ENCODE assay signal across 9 cellular contexts in the genomic region with DNA sequence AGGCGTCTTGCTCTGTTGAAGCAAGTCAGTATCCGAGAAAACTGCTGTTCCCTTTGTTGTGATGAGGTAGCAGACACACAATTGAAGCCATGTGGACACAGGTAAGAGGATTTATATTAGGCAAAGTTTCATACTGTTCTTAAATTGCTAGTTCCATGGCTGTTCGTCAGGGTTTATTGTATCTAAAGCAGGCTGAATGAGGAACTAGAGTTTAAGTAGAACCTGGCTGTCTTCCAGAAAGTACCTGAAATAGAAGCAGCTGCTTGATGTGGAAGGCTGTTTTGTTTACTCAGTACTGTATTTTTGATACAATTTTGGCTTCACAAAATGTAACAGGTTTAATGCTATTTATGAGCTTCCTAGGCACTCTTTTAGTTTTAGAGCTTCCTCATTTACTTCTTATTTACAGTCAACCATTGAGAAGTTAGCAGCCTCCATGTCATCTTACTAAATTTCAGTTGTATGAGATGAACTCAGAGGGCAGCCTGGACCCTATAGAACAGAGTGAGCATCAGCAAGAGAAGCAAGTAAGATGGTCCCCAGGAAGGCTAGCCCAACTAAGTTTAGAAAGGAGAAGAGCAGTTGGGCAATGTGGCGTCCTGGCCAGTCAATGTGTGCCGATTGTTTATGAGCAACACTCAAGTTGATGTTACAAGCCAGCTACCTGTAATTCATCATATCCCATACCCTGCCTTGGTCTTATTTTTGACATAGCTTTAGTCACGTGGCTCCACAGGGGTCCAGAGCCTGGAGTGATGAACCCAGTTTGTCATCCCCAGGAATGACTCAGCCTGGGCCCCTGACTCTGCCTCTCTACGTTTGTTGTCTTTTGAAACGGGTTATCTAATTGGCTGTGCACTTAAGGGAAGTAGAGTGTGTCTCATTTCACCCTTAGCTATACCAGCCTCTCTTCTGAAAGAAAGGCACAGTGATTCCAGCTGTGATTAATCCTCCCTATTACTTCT. TPM values are rescaled to one million over a fixed set of nuclear protein-coding genes. Genes with fewer than 3 reads are reported as not detected.
DNase-seq lines count a peak whose midpoint lies in the region; ATAC-seq and TF ChIP-seq lines count a peak whose summit lies in the region.
"Had no signal": no experiment of that assay in that cellular context is flagged by ENCODE, and none has a peak within 500 bp of the region (broad histone marks: within the 10 kb centered on the region; RNA-seq: fewer than 3 reads in every experiment).

No MANE protein-coding gene starts in this region.

- H3K4me1 ChIP-seq in right atrium auricular region = no peaks in the 10 kb centered on the region
- H3K4me1 ChIP-seq in esophagus muscularis mucosa = peaks cover 0 to 9% (median 2%) of the 10 kb centered on the region in 4 donors

- H3K36me3 ChIP-seq in right atrium auricular region (peaks cover 74% of the 10 kb centered on the region), esophagus muscularis mucosa (peaks cover 32 to 99% (median 74%) of the 10 kb centered on the region in 4 donors)

- no peak for TF ChIP-seq EP300 in esophagus muscularis mucosa (IDR thresholded peaks at IDR 0.05)

- H3K4me3 ChIP-seq in right atrium auricular region = no peak overlapping the region
- no peak overlapping the region for H3K4me3 ChIP-seq in esophagus muscularis mucosa

- H3K36me3 Mint-ChIP-seq in chondrocyte (ENCODE audit: low read depth) = peaks cover 35% of the 10 kb centered on the region

- H3K4me1 Mint-ChIP-seq in chondrocyte (ENCODE audit: low read depth) = no peaks in the 10 kb centered on the region

- H3K9me3 Mint-ChIP-seq in chondrocyte (ENCODE audit: low read depth) = no peaks in the 10 kb centered on the region

- no peaks in the 10 kb centered on the region for H3K9me3 ChIP-seq in right atrium auricular region
- H3K9me3 ChIP-seq in esophagus muscularis mucosa = no peaks in the 10 kb centered on the region

- WGBS in esophagus muscularis mucosa = 72% methylated on average over 8 of the region's 8 CpGs

- H3K27ac ChIP-seq in right atrium auricular region (no peak overlapping the region), esophagus muscularis mucosa (replicated peaks in 1 of 4) (no peak overlapping the region)

- peak; percentile 59 for ATAC-seq in Right ventricle myocardium superior (ENCODE audit: poor library complexity)
- ATAC-seq in stimulated activated naive CD8-positive, alpha-beta T cell treated with anti-CD3 and anti-CD28 coated beads, Interleukin-15, Interleukin-2, amounts not matched to agents 100 U/mL and 50 U/mL, for 24 hours = peak; percentile 84
- ATAC-seq in GM19397 (IDR thresholded peaks at IDR 0.05; ENCODE audit: unreplicated experiment) = no peak
- ATAC-seq in HG02678 (IDR thresholded peaks at IDR 0.05; ENCODE audit: unreplicated experiment) = no peak

- H3K4me3 Mint-ChIP-seq in chondrocyte (ENCODE audit: unreplicated experiment) = no peak overlapping the region

- intact Hi-C loops in Right ventricle myocardium superior (cut with DNase I) (no loop called here), esophagus muscularis mucosa (cut with DNase I) (no loop called here)

- H3K27ac Mint-ChIP-seq in chondrocyte (ENCODE audit: unreplicated experiment) = peak overlapping the region; percentile 61

- no peaks in the 10 kb centered on the region for H3K27me3 ChIP-seq in right atrium auricular region
- no peaks in the 10 kb centered on the region for H3K27me3 ChIP-seq in esophagus muscularis mucosa

- DNase-seq in Right ventricle myocardium superior (no peak), right atrium auricular region (ENCODE audit: low spot score) (no peak), NCI-H69 (lab: John Stamatoyannopoulos, UW) (peak; percentile 87), chondrocyte (ENCODE audit: low spot score) (no peak), esophagus muscularis mucosa (ENCODE audit: extremely low spot score) (no peak)
- DNase-seq in stimulated activated naive CD8-positive, alpha-beta T cell treated with anti-CD3 and anti-CD28 coated beads, Interleukin-15, Interleukin-2, amounts not matched to agents 100 U/mL and 50 U/mL, for 24 hours = peak; percentile 22
- DNase-seq: Calu3 had no signal

- TF ChIP-seq POLR2A in esophagus muscularis mucosa (IDR thresholded peaks at IDR 0.05; ENCODE audit: low read depth) = no peak

- no peak for TF ChIP-seq CTCF in right atrium auricular region (IDR thresholded peaks at IDR 0.05)
- TF ChIP-seq CTCF in chondrocyte (IDR thresholded peaks at IDR 0.05) = no peak
- no peak for TF ChIP-seq CTCF in esophagus muscularis mucosa (IDR thresholded peaks at IDR 0.05)

- no peaks in the 10 kb centered on the region for H3K27me3 Mint-ChIP-seq in chondrocyte (ENCODE audit: low read depth)

RNA-seq across cellular contexts. Expression of gene ARL2BP, which starts 9.6 kb away (rescaled TPM):
- total RNA-seq in Right ventricle myocardium superior (58.2 TPM), right atrium auricular region (10 to 100 TPM; 56.4 to 80.4 TPM), chondrocyte (69.5 to 89.1 TPM (median 70.1 TPM) in 3 replicates), esophagus muscularis mucosa (10 to 100 TPM; 58.1 to 77.4 (median 66.9) TPM)

RNA-seq across cellular contexts. Expression of gene PLLP, which starts 49.1 kb away (rescaled TPM):
- 3.2 TPM for total RNA-seq in Right ventricle myocardium superior
- total RNA-seq in right atrium auricular region = 10 to 100 TPM; 14.4 to 22.4 TPM
- total RNA-seq in chondrocyte = 0.02 TPM in 1 of 3 replicates, not detected in the others
- total RNA-seq in esophagus muscularis mucosa = 10 to 100 TPM in 1 of 4 donors, 1 to 10 TPM in 3; 3.6 to 10.7 (median 6.4) TPM

RNA-seq across cellular contexts. Expression of gene RSPRY1, which starts 49.3 kb away (rescaled TPM):
- 13.4 TPM for total RNA-seq in Right ventricle myocardium superior
- total RNA-seq in right atrium auricular region = 10 to 100 TPM; 17.0 to 17.2 TPM
- 38.9 to 48.7 TPM (median 42.6 TPM) in 3 replicates for total RNA-seq in chondrocyte
- 10 to 100 TPM; 22.4 to 30.7 (median 25.7) TPM for total RNA-seq in esophagus muscularis mucosa

RNA-seq across cellular contexts. Expression of gene PSME3IP1, which starts 49.6 kb away (rescaled TPM):
- total RNA-seq in Right ventricle myocardium superior (54.8 TPM), right atrium auricular region (10 to 100 TPM; 55.7 to 79.0 TPM), chondrocyte (51.3 to 65.5 TPM (median 56.8 TPM) in 3 replicates), esophagus muscularis mucosa (10 to 100 TPM; 47.8 to 60.7 (median 57.5) TPM)

Comparison
In these comparisons a context has a peak if more than half of its experiments do, and no peak if none do; other contexts are left out.
1. ATAC-seq: peak in Right ventricle myocardium superior (single experiment) and stimulated activated naive CD8-positive, alpha-beta T cell treated with anti-CD3 and anti-CD28 coated beads, Interleukin-15, Interleukin-2, amounts not matched to agents 100 U/mL and 50 U/mL, for 24 hours (single experiment); none in GM19397 (single experiment) and HG02678 (single experiment).
2. DNase-seq: peak in NCI-H69 (single experiment) and stimulated activated naive CD8-positive, alpha-beta T cell treated with anti-CD3 and anti-CD28 coated beads, Interleukin-15, Interleukin-2, amounts not matched to agents 100 U/mL and 50 U/mL, for 24 hours (single experiment); none in Right ventricle myocardium superior (single experiment), right atrium auricular region (single experiment), chondrocyte (single experiment) and esophagus muscularis mucosa (single experiment).